In the genomic region with DNA sequence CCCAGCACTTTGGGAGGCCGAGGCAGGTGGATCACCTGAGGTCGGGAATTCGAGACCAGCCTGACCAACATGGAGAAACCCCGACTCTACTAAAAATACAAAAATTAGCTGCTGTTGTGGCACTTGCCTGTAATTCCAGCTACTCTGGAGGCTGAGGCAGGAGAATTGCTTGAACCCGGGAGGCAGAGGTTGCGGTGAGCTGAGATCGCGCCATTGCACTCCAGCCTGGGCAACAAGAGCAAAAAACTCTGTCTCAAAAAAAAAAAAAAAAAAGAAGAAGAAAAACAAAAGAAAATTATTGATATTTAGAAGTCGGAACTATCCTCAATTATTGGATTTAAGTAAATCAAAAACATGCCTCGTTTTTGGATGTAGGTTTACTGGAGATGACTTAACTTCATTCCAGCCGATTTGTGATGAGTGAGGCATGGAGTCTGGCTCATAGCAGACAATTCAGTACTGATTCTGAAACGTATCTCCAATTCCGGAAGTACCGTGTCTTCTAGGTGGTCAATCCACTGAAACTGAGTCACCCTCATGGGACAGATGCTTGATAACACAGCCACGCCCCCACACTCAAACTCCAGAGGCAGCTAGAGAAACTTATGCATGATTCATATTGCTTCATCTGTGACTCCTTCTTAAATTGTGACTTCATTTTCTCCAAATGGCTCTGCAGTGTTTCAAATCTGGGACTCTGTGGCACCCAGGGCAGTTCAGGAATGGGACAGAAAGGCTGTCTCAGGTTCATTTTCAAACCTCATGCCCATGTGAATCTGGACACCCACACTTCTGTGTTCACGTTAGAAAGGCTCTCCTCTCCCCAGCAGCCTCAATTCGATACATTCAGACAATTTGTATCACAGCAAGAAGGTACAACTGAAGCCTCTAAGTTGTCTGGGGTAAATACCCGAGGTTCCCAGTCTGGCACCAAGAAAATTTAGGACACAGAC, we compare ENCODE assay signal across 1 cellular context.
TF ChIP-seq lines count a peak whose summit lies in the region.

No MANE protein-coding gene starts in this region.

TF ChIP-seq in K562, 482 proteins besides CTCF, POLR2A, EP300 and RAD21 (continued from another document and continues in another):
- 0 out of 2 replicates have a peak, but pooled peaks have one; percentile 49 for TF ChIP-seq ZNF644 (tag; IDR thresholded peaks at IDR 0.05; ENCODE audit: low read depth)
- no peak; the same call in 1 of the 2 replicates for TF ChIP-seq ZNF584 (CRISPR knock-in tag; IDR thresholded peaks at IDR 0.05; ENCODE audit: low read depth)
- no peak for TF ChIP-seq PYGO2 (tag; IDR thresholded peaks at IDR 0.05)
- TF ChIP-seq ZNF696 (CRISPR knock-in tag; conservative IDR thresholded peaks at IDR 0.05), result no peak
- TF ChIP-seq TBL1XR1 (IDR thresholded peaks at IDR 0.05; ENCODE audit: low read length in 2 of 2), result peak in 1 of 2 experiments; percentile 49; a peak in 1 of 4 replicates
- TF ChIP-seq RCOR1 (IDR thresholded peaks at IDR 0.05; ENCODE audit: borderline replicate concordance in 1 of 2, low read depth in 2 of 2, low read length in 2 of 2), result peak in 1 of 2 experiments; percentile 47; a peak in 1 of 4 replicates
- no peak for TF ChIP-seq ZNF609 (CRISPR knock-in tag; IDR thresholded peaks at IDR 0.05; ENCODE audit: borderline replicate concordance)
- TF ChIP-seq HES1 (IDR thresholded peaks at IDR 0.05; ENCODE audit: low read depth), result no peak
- peak; percentile 91 for TF ChIP-seq DPF2 (IDR thresholded peaks at IDR 0.05)
- TF ChIP-seq, protein P1, sequence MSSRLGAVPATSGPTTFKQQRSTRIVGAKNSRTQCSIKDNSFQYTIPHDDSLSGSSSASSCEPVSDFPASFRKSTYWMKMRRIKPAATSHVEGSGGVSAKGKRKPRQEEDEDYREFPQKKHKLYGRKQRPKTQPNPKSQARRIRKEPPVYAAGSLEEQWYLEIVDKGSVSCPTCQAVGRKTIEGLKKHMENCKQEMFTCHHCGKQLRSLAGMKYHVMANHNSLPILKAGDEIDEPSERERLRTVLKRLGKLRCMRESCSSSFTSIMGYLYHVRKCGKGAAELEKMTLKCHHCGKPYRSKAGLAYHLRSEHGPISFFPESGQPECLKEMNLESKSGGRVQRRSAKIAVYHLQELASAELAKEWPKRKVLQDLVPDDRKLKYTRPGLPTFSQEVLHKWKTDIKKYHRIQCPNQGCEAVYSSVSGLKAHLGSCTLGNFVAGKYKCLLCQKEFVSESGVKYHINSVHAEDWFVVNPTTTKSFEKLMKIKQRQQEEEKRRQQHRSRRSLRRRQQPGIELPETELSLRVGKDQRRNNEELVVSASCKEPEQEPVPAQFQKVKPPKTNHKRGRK (tag; IDR thresholded peaks at IDR 0.05), result 0 out of 2 replicates have a peak, but pooled peaks have one; percentile 24
- no peak for TF ChIP-seq PCBP1 (IDR thresholded peaks at IDR 0.05; ENCODE audit: low read depth, low read length, poor library complexity, severe bottlenecking)
- TF ChIP-seq CCAR2 (IDR thresholded peaks at IDR 0.05; ENCODE audit: low read depth, low read length), result no peak
- peak; percentile 88 for TF ChIP-seq ATF7 (IDR thresholded peaks at IDR 0.05)
- TF ChIP-seq SMAD4 (CRISPR knock-in tag; conservative IDR thresholded peaks at IDR 0.05), result 0 out of 2 replicates have a peak, but pooled peaks have one; percentile 14
- TF ChIP-seq ZNF3 (CRISPR knock-in tag; IDR thresholded peaks at IDR 0.05), result no peak
- no peak for TF ChIP-seq PHF21A (IDR thresholded peaks at IDR 0.05; ENCODE audit: borderline replicate concordance, low read depth)
- no peak for TF ChIP-seq ZNF23 (CRISPR knock-in tag; IDR thresholded peaks at IDR 0.05)
- no peak for TF ChIP-seq GTF3C2 (IDR thresholded peaks at IDR 0.05; ENCODE audit: borderline replicate concordance, extremely low read depth, insufficient read length)
- TF ChIP-seq KAT7 (CRISPR knock-in tag; IDR thresholded peaks at IDR 0.05; ENCODE audit: borderline replicate concordance), result no peak
- TF ChIP-seq MIER1 (IDR thresholded peaks at IDR 0.05; ENCODE audit: low read depth), result no peak
- TF ChIP-seq L3MBTL2 (IDR thresholded peaks at IDR 0.05), result peak; percentile 61
- peak; percentile 63; the same call in 1 of the 2 replicates for TF ChIP-seq SOX6 (IDR thresholded peaks at IDR 0.05)
- no peak for TF ChIP-seq PURB (CRISPR knock-in tag; IDR thresholded peaks at IDR 0.05; ENCODE audit: low read depth)
- TF ChIP-seq THRA (IDR thresholded peaks at IDR 0.05), result no peak
- TF ChIP-seq SAP30 (IDR thresholded peaks at IDR 0.05; ENCODE audit: borderline replicate concordance, insufficient read depth, low read depth, low read length, poor library complexity, severe bottlenecking), result no peak
- no peak for TF ChIP-seq ZNF124 (CRISPR knock-in tag; IDR thresholded peaks at IDR 0.05)
- TF ChIP-seq FOXK1 (CRISPR knock-in tag; IDR thresholded peaks at IDR 0.05; ENCODE audit: borderline replicate concordance), result no peak
- TF ChIP-seq MECOM (CRISPR knock-in tag; IDR thresholded peaks at IDR 0.05), result no peak
- TF ChIP-seq NCOA6 (IDR thresholded peaks at IDR 0.05), result no peak; the same call in 1 of the 2 replicates
- TF ChIP-seq CSDE1 (IDR thresholded peaks at IDR 0.05), result no peak
- TF ChIP-seq, protein P2, sequence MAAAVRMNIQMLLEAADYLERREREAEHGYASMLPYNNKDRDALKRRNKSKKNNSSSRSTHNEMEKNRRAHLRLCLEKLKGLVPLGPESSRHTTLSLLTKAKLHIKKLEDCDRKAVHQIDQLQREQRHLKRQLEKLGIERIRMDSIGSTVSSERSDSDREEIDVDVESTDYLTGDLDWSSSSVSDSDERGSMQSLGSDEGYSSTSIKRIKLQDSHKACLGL (CRISPR knock-in tag; IDR thresholded peaks at IDR 0.05; ENCODE audit: borderline replicate concordance, poor library complexity, severe bottlenecking), result no peak
- TF ChIP-seq ELF2 (CRISPR knock-in tag; IDR thresholded peaks at IDR 0.05), result peak; percentile 58; the same call in 1 of the 2 replicates
- no peak for TF ChIP-seq TCF3 (CRISPR knock-in tag; IDR thresholded peaks at IDR 0.05)
- TF ChIP-seq MCM3 (IDR thresholded peaks at IDR 0.05), result no peak
- TF ChIP-seq DNMT1 (IDR thresholded peaks at IDR 0.05), result no peak
- no peak for TF ChIP-seq SIN3A (IDR thresholded peaks at IDR 0.05; ENCODE audit: borderline replicate concordance in 2 of 2, control insufficient read depth in 1 of 2, low read depth in 2 of 2, low read length in 2 of 2)
- TF ChIP-seq SIN3B (IDR thresholded peaks at IDR 0.05; ENCODE audit: low read depth), result no peak
- no peak for TF ChIP-seq SNRNP70 (optimal IDR thresholded peaks at IDR 0.05; ENCODE audit: low read depth, low read length)
- no peak for TF ChIP-seq RREB1 (CRISPR knock-in tag; IDR thresholded peaks at IDR 0.05)
- TF ChIP-seq KDM2B (CRISPR knock-in tag; IDR thresholded peaks at IDR 0.05), result no peak
- TF ChIP-seq NFYB (IDR thresholded peaks at IDR 0.05; ENCODE audit: extremely low read depth, insufficient read length), result no peak
- no peak for TF ChIP-seq CHD2 (IDR thresholded peaks at IDR 0.05; ENCODE audit: low read depth, low read length)
